ENCODE assay signal across 2 cellular contexts in the genomic region with DNA sequence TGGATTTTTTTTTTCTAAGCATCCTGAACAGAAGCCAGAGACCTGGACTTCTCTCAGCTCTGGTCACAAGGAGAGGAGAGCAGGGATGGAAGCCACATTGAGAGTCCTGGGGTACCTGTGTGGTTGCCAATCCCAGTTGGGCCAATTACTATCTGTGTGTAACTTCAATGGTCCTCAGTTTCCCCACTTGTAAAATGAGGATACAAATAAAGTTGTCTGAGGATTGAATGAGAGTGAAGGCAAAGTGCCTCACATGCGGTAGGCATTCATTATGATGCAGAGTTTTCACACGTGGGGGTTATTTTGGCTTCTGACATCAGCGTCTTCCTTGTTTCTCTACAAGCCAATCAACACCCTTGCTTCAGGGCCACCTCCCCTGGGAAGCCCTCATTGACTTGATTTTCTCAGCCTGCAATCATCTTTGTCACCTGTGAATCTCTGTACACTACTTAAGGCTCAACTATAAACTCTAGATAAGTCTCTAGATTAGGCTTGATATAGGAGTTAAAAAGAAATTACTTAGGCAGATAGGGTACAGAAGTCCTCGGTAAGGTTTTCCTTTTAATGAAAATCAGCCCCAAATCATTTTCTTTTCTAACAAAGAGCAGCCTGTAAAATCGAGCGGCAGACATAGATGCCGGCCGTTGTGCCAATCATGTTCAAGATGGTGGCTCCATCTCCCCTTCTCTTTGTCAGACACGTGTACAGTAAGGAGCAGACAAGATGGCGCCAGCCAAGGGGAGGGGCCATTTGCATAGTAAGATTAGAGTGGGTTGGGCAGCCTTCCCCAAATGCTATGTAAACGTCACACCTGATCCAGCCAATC.
TF ChIP-seq lines count a peak whose summit lies in the region.

No MANE protein-coding gene starts in this region.

TF ChIP-seq in GM23338, 12 proteins besides CTCF, POLR2A, EP300 and RAD21 (continued from another document):
- TF ChIP-seq, protein P1, sequence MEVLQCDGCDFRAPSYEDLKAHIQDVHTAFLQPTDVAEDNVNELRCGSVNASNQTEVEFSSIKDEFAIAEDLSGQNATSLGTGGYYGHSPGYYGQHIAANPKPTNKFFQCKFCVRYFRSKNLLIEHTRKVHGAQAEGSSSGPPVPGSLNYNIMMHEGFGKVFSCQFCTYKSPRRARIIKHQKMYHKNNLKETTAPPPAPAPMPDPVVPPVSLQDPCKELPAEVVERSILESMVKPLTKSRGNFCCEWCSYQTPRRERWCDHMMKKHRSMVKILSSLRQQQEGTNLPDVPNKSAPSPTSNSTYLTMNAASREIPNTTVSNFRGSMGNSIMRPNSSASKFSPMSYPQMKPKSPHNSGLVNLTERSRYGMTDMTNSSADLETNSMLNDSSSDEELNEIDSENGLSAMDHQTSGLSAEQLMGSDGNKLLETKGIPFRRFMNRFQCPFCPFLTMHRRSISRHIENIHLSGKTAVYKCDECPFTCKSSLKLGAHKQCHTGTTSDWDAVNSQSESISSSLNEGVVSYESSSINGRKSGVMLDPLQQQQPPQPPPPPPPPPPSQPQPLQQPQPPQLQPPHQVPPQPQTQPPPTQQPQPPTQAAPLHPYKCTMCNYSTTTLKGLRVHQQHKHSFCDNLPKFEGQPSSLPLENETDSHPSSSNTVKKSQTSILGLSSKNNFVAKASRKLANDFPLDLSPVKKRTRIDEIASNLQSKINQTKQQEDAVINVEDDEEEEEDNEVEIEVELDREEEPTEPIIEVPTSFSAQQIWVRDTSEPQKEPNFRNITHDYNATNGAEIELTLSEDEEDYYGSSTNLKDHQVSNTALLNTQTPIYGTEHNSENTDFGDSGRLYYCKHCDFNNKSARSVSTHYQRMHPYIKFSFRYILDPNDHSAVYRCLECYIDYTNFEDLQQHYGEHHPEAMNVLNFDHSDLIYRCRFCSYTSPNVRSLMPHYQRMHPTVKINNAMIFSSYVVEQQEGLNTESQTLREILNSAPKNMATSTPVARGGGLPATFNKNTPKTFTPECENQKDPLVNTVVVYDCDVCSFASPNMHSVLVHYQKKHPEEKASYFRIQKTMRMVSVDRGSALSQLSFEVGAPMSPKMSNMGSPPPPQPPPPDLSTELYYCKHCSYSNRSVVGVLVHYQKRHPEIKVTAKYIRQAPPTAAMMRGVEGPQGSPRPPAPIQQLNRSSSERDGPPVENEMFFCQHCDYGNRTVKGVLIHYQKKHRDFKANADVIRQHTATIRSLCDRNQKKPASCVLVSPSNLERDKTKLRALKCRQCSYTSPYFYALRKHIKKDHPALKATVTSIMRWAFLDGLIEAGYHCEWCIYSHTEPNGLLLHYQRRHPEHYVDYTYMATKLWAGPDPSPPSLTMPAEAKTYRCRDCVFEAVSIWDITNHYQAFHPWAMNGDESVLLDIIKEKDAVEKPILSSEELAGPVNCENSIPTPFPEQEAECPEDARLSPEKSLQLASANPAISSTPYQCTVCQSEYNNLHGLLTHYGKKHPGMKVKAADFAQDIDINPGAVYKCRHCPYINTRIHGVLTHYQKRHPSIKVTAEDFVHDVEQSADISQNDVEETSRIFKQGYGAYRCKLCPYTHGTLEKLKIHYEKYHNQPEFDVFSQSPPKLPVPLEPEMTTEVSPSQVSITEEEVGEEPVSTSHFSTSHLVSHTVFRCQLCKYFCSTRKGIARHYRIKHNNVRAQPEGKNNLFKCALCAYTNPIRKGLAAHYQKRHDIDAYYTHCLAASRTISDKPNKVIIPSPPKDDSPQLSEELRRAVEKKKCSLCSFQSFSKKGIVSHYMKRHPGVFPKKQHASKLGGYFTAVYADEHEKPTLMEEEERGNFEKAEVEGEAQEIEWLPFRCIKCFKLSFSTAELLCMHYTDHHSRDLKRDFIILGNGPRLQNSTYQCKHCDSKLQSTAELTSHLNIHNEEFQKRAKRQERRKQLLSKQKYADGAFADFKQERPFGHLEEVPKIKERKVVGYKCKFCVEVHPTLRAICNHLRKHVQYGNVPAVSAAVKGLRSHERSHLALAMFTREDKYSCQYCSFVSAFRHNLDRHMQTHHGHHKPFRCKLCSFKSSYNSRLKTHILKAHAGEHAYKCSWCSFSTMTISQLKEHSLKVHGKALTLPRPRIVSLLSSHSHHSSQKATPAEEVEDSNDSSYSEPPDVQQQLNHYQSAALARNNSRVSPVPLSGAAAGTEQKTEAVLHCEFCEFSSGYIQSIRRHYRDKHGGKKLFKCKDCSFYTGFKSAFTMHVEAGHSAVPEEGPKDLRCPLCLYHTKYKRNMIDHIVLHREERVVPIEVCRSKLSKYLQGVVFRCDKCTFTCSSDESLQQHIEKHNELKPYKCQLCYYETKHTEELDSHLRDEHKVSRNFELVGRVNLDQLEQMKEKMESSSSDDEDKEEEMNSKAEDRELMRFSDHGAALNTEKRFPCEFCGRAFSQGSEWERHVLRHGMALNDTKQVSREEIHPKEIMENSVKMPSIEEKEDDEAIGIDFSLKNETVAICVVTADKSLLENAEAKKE (CRISPR knock-in tag; IDR thresholded peaks at IDR 0.05): no peak

TF ChIP-seq in K562, 482 proteins besides CTCF, POLR2A, EP300 and RAD21 (continued from another document and continues in another):
- TF ChIP-seq, protein P2, sequence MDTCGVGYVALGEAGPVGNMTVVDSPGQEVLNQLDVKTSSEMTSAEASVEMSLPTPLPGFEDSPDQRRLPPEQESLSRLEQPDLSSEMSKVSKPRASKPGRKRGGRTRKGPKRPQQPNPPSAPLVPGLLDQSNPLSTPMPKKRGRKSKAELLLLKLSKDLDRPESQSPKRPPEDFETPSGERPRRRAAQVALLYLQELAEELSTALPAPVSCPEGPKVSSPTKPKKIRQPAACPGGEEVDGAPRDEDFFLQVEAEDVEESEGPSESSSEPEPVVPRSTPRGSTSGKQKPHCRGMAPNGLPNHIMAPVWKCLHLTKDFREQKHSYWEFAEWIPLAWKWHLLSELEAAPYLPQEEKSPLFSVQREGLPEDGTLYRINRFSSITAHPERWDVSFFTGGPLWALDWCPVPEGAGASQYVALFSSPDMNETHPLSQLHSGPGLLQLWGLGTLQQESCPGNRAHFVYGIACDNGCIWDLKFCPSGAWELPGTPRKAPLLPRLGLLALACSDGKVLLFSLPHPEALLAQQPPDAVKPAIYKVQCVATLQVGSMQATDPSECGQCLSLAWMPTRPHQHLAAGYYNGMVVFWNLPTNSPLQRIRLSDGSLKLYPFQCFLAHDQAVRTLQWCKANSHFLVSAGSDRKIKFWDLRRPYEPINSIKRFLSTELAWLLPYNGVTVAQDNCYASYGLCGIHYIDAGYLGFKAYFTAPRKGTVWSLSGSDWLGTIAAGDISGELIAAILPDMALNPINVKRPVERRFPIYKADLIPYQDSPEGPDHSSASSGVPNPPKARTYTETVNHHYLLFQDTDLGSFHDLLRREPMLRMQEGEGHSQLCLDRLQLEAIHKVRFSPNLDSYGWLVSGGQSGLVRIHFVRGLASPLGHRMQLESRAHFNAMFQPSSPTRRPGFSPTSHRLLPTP (IDR thresholded peaks at IDR 0.05; ENCODE audit: borderline replicate concordance, extremely low read depth, insufficient read length): no peak
- TF ChIP-seq, protein P3, sequence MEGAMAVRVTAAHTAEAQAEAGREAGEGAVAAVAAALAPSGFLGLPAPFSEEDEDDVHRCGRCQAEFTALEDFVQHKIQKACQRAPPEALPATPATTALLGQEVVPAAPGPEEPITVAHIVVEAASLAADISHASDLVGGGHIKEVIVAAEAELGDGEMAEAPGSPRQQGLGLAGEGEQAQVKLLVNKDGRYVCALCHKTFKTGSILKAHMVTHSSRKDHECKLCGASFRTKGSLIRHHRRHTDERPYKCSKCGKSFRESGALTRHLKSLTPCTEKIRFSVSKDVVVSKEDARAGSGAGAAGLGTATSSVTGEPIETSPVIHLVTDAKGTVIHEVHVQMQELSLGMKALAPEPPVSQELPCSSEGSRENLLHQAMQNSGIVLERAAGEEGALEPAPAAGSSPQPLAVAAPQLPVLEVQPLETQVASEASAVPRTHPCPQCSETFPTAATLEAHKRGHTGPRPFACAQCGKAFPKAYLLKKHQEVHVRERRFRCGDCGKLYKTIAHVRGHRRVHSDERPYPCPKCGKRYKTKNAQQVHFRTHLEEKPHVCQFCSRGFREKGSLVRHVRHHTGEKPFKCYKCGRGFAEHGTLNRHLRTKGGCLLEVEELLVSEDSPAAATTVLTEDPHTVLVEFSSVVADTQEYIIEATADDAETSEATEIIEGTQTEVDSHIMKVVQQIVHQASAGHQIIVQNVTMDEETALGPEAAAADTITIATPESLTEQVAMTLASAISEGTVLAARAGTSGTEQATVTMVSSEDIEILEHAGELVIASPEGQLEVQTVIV (CRISPR knock-in tag; IDR thresholded peaks at IDR 0.05; ENCODE audit: borderline replicate concordance): no peak
- TF ChIP-seq, protein P4, sequence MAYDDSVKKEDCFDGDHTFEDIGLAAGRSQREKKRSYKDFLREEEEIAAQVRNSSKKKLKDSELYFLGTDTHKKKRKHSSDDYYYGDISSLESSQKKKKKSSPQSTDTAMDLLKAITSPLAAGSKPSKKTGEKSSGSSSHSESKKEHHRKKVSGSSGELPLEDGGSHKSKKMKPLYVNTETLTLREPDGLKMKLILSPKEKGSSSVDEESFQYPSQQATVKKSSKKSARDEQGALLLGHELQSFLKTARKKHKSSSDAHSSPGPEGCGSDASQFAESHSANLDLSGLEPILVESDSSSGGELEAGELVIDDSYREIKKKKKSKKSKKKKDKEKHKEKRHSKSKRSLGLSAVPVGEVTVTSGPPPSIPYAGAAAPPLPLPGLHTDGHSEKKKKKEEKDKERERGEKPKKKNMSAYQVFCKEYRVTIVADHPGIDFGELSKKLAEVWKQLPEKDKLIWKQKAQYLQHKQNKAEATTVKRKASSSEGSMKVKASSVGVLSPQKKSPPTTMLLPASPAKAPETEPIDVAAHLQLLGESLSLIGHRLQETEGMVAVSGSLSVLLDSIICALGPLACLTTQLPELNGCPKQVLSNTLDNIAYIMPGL (CRISPR knock-in tag; IDR thresholded peaks at IDR 0.05): no peak
- TF ChIP-seq TRIM24 (IDR thresholded peaks at IDR 0.05) (no peak), FOXP1 (CRISPR knock-in tag; IDR thresholded peaks at IDR 0.05) (no peak), EP400 (IDR thresholded peaks at IDR 0.05) (peak; percentile 91), HMG20B (CRISPR knock-in tag; IDR thresholded peaks at IDR 0.05) (no peak), RNF2 (IDR thresholded peaks at IDR 0.05) (no peak), MYC (IDR thresholded peaks at IDR 0.05; ENCODE audit: low read depth, low read length) (peak; percentile 98), MYC (CRISPR knock-in tag; IDR thresholded peaks at IDR 0.05; ENCODE audit: borderline replicate concordance, low read depth) (no peak), PTTG1 (tag; IDR thresholded peaks at IDR 0.05; ENCODE audit: low read depth) (0 out of 2 replicates have a peak, but pooled peaks have one; percentile 10), ARID1B (IDR thresholded peaks at IDR 0.05) (no peak), ZFP36 (IDR thresholded peaks at IDR 0.05; ENCODE audit: low read depth, low read length, partially characterized antibody) (peak; percentile 82), ARHGAP35 (IDR thresholded peaks at IDR 0.05; ENCODE audit: partially characterized antibody) (no peak), ILF3 (IDR thresholded peaks at IDR 0.05; ENCODE audit: borderline replicate concordance) (no peak), ZKSCAN8 (CRISPR knock-in tag; IDR thresholded peaks at IDR 0.05) (0 out of 2 replicates have a peak, but pooled peaks have one; percentile 53), HEY1 (CRISPR knock-in tag; IDR thresholded peaks at IDR 0.05; ENCODE audit: borderline replicate concordance) (no peak)
- TF ChIP-seq, protein P5, sequence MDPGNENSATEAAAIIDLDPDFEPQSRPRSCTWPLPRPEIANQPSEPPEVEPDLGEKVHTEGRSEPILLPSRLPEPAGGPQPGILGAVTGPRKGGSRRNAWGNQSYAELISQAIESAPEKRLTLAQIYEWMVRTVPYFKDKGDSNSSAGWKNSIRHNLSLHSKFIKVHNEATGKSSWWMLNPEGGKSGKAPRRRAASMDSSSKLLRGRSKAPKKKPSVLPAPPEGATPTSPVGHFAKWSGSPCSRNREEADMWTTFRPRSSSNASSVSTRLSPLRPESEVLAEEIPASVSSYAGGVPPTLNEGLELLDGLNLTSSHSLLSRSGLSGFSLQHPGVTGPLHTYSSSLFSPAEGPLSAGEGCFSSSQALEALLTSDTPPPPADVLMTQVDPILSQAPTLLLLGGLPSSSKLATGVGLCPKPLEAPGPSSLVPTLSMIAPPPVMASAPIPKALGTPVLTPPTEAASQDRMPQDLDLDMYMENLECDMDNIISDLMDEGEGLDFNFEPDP (CRISPR knock-in tag; IDR thresholded peaks at IDR 0.05): no peak
- TF ChIP-seq, protein P6, sequence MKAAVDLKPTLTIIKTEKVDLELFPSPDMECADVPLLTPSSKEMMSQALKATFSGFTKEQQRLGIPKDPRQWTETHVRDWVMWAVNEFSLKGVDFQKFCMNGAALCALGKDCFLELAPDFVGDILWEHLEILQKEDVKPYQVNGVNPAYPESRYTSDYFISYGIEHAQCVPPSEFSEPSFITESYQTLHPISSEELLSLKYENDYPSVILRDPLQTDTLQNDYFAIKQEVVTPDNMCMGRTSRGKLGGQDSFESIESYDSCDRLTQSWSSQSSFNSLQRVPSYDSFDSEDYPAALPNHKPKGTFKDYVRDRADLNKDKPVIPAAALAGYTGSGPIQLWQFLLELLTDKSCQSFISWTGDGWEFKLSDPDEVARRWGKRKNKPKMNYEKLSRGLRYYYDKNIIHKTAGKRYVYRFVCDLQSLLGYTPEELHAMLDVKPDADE (conservative IDR thresholded peaks at IDR 0.05; ENCODE audit: control insufficient read depth, low read depth, low read length): no peak
- TF ChIP-seq, protein P7, sequence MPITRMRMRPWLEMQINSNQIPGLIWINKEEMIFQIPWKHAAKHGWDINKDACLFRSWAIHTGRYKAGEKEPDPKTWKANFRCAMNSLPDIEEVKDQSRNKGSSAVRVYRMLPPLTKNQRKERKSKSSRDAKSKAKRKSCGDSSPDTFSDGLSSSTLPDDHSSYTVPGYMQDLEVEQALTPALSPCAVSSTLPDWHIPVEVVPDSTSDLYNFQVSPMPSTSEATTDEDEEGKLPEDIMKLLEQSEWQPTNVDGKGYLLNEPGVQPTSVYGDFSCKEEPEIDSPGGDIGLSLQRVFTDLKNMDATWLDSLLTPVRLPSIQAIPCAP (CRISPR knock-in tag; IDR thresholded peaks at IDR 0.05; ENCODE audit: borderline replicate concordance): no peak
- TF ChIP-seq, protein P8, sequence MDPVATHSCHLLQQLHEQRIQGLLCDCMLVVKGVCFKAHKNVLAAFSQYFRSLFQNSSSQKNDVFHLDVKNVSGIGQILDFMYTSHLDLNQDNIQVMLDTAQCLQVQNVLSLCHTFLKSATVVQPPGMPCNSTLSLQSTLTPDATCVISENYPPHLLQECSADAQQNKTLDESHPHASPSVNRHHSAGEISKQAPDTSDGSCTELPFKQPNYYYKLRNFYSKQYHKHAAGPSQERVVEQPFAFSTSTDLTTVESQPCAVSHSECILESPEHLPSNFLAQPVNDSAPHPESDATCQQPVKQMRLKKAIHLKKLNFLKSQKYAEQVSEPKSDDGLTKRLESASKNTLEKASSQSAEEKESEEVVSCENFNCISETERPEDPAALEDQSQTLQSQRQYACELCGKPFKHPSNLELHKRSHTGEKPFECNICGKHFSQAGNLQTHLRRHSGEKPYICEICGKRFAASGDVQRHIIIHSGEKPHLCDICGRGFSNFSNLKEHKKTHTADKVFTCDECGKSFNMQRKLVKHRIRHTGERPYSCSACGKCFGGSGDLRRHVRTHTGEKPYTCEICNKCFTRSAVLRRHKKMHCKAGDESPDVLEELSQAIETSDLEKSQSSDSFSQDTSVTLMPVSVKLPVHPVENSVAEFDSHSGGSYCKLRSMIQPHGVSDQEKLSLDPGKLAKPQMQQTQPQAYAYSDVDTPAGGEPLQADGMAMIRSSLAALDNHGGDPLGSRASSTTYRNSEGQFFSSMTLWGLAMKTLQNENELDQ (CRISPR knock-in tag; IDR thresholded peaks at IDR 0.05; ENCODE audit: borderline replicate concordance): no peak
- TF ChIP-seq, protein P9, sequence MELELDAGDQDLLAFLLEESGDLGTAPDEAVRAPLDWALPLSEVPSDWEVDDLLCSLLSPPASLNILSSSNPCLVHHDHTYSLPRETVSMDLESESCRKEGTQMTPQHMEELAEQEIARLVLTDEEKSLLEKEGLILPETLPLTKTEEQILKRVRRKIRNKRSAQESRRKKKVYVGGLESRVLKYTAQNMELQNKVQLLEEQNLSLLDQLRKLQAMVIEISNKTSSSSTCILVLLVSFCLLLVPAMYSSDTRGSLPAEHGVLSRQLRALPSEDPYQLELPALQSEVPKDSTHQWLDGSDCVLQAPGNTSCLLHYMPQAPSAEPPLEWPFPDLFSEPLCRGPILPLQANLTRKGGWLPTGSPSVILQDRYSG (tag; conservative IDR thresholded peaks at IDR 0.05; ENCODE audit: low read depth): 0 out of 2 replicates have a peak, but pooled peaks have one; percentile 48
